ENCODE assay signal across 8 cellular contexts in the genomic region with DNA sequence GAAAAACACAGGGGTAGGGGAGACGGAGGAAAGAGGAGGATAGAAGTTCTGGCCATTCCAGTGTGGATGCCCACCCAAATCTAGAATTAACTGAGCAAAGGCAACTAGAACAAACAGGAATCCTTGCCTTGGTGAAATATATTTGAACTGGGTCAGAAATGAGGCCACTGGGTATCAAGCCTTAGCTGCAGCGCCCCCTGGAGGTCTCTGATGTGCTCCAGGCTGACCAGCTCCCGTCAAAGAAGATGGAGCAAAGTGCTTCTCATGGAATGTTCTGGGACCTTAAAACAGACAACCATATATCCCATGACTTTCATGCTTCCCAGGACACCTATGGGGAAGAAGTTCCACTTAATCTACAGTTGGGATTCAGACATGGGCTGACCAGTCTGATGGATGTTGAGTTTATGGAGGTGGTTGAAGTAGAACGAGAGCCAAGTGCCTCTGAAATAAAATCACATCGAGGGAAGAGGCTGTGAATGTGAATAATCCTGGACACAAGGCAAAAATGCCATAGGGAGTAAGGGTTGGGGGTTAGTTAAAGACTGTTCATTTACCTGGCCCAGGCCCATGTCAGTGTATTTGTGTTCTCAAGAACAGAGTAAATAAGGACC.
DNase-seq lines count a peak whose midpoint lies in the region; ATAC-seq and TF ChIP-seq lines count a peak whose summit lies in the region.

No MANE protein-coding gene starts in this region.

- H3K36me3 ChIP-seq in effector memory CD4-positive, alpha-beta T cell (ENCODE audit: control insufficient read depth, insufficient read depth, low read length) = no peaks in the 10 kb centered on the region

- H3K9me3 ChIP-seq in effector memory CD4-positive, alpha-beta T cell (ENCODE audit: control insufficient read depth, low read length) = peaks cover 3% of the 10 kb centered on the region

- no peak overlapping the region for H3K27ac ChIP-seq in effector memory CD4-positive, alpha-beta T cell (ENCODE audit: insufficient read depth, low read length, poor library complexity, severe bottlenecking)
- H3K27ac ChIP-seq in coronary artery = no peak overlapping the region

- H3K27me3 Mint-ChIP-seq in stimulated activated naive B cell treated with anti-CD40 and anti-IgM and Interleukin-4, amounts not matched to agents 10 μg/mL and 1 μg/mL and 100 μg/mL, for 72 hours = no peaks in the 10 kb centered on the region

- no peak for TF ChIP-seq CTCF in coronary artery (IDR thresholded peaks at IDR 0.05)

- peaks cover 6 to 11% of the 10 kb centered on the region in 2 donors for H3K4me1 Mint-ChIP-seq in stimulated activated naive B cell treated with anti-CD40 and anti-IgM and Interleukin-4, amounts not matched to agents 10 μg/mL and 1 μg/mL and 100 μg/mL, for 72 hours

- peaks cover 8 to 9% of the 10 kb centered on the region in 2 donors for H3K9me3 Mint-ChIP-seq in stimulated activated naive B cell treated with anti-CD40 and anti-IgM and Interleukin-4, amounts not matched to agents 10 μg/mL and 1 μg/mL and 100 μg/mL, for 72 hours

- no peak overlapping the region for H3K4me3 ChIP-seq in effector memory CD4-positive, alpha-beta T cell (ENCODE audit: insufficient read depth, low read depth, low read length, poor library complexity, severe bottlenecking)
- H3K4me3 ChIP-seq in coronary artery = no peak overlapping the region

- DNase-seq in GDM1 (lab: John Stamatoyannopoulos, UW) = peak; percentile 28
- DNase-seq in NCI-H1048 (lab: John Stamatoyannopoulos, UW) = peak; percentile 52
- DNase-seq in activated CD4-positive, alpha-beta T cell treated with anti-CD3 and anti-CD28 coated beads, Interleukin-2, amount 50 U/mL, for 1 hour = peak; percentile 65
- peak; percentile 9 to 41 (median 31) for DNase-seq in effector memory CD4-positive, alpha-beta T cell
- DNase-seq in midbrain (lab: John Stamatoyannopoulos, UW) = peak; percentile 24
- no peak for DNase-seq in stimulated activated naive B cell treated with anti-CD40 and anti-IgM and Interleukin-4, amounts not matched to agents 10 μg/mL and 1 μg/mL and 100 μg/mL, for 72 hours
- no peak for DNase-seq in coronary artery (ENCODE audit: low spot score)

- peak; percentile 74 to 75 for ATAC-seq in stimulated activated naive B cell treated with anti-CD40 and anti-IgM and Interleukin-4, amounts not matched to agents 10 μg/mL and 1 μg/mL and 100 μg/mL, for 72 hours (replicated peaks)
- ATAC-seq in HG02678 (IDR thresholded peaks at IDR 0.05; ENCODE audit: unreplicated experiment) = no peak

- H3K4me1 ChIP-seq in effector memory CD4-positive, alpha-beta T cell (ENCODE audit: control insufficient read depth, insufficient read depth, low read length, poor library complexity, severe bottlenecking) = no peaks in the 10 kb centered on the region

- H3K27ac Mint-ChIP-seq in stimulated activated naive B cell treated with anti-CD40 and anti-IgM and Interleukin-4, amounts not matched to agents 10 μg/mL and 1 μg/mL and 100 μg/mL, for 72 hours = peak overlapping the region; percentile 31

- H3K4me3 Mint-ChIP-seq in stimulated activated naive B cell treated with anti-CD40 and anti-IgM and Interleukin-4, amounts not matched to agents 10 μg/mL and 1 μg/mL and 100 μg/mL, for 72 hours = no peak overlapping the region

- no peaks in the 10 kb centered on the region for H3K27me3 ChIP-seq in effector memory CD4-positive, alpha-beta T cell (replicated peaks; ENCODE audit: control insufficient read depth, insufficient read depth, low read length, poor library complexity, severe bottlenecking)

- H3K36me3 Mint-ChIP-seq in stimulated activated naive B cell treated with anti-CD40 and anti-IgM and Interleukin-4, amounts not matched to agents 10 μg/mL and 1 μg/mL and 100 μg/mL, for 72 hours = peaks cover 12 to 34% of the 10 kb centered on the region in 2 donors

Comparison
In these comparisons a context has a peak if more than half of its experiments do, and no peak if none do; other contexts are left out.
1. DNase-seq: peak in GDM1 (single experiment), NCI-H1048 (single experiment), activated CD4-positive, alpha-beta T cell treated with anti-CD3 and anti-CD28 coated beads, Interleukin-2, amount 50 U/mL, for 1 hour (single experiment), effector memory CD4-positive, alpha-beta T cell (3 of 3) and midbrain (single experiment); none in stimulated activated naive B cell treated with anti-CD40 and anti-IgM and Interleukin-4, amounts not matched to agents 10 μg/mL and 1 μg/mL and 100 μg/mL, for 72 hours (single experiment) and coronary artery (single experiment).